ENCODE assay signal across 21 cellular contexts in the genomic region with DNA sequence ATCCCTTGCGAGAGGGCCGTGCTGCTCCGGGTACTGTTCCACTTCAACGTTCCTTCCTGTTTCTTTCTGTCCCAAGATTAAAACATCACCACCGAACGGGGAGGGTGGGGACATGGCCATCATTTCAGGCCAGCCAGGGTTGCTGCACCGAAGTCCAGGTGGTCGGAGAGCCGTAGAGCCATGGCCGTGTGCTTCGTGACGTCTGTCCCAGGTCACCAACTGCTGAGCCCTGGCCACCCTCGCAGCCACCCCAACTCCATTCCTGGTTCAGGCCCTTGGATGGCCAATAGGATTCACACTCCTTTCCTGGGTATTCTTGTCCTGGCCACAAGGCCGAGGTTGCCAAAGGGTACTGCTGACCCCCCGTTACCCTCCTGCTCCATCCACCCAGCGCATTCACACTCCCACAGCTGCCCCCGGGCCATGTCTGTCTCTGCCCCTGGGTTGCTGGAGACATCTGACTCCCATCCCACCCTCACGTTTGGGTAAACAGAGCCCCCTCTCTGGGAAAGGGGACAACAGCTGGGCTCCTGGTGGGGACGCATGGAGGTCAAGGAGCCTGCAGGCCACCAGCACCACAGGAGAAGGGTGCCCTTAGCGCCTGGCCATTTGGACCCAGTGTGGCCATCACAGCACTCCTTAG.
A peak's percentile ranks its signal among the peaks of the same experiment; 100 is the strongest.
DNase-seq lines count a peak whose midpoint lies in the region; ATAC-seq and TF ChIP-seq lines count a peak whose summit lies in the region.
"Had no signal": no experiment of that assay in that cellular context is flagged by ENCODE, and none has a peak within 500 bp of the region (broad histone marks: within the 10 kb centered on the region; RNA-seq: fewer than 3 reads in every experiment).

No MANE protein-coding gene starts in this region.

- H3K36me3 Mint-ChIP-seq in chondrocyte (ENCODE audit: low read depth), result no peaks in the 10 kb centered on the region
- H3K36me3 Mint-ChIP-seq: CD8-positive, alpha-beta T cell had no signal

- H3K27ac ChIP-seq in heart right ventricle, result no peak overlapping the region
- no peak overlapping the region for H3K27ac ChIP-seq in left lung
- no peak overlapping the region for H3K27ac ChIP-seq in sigmoid colon
- H3K27ac ChIP-seq: A549, BLaER1 had no signal

- intact Hi-C loops in Right ventricle myocardium inferior (cut with DNase I), result no loop called here
- intact Hi-C loops in heart right ventricle (cut with DNase I), result no loop called here
- intact Hi-C loops in left lung (cut with DNase I), result no loop called here
- intact Hi-C loops in sigmoid colon (cut with DNase I), result no loop called here

- no peak overlapping the region for H3K4me3 Mint-ChIP-seq in chondrocyte (ENCODE audit: unreplicated experiment)
- H3K4me3 Mint-ChIP-seq: CD8-positive, alpha-beta T cell had no signal

- peaks cover 25% of the 10 kb centered on the region for H3K27me3 Mint-ChIP-seq in chondrocyte (ENCODE audit: low read depth)

- DNase-seq in Right ventricle myocardium inferior (ENCODE audit: missing footprints) (peak; percentile 55), heart right ventricle (no peak), chondrocyte (ENCODE audit: low spot score) (peak; percentile 56), left lung (peak; percentile 17 to 57), sigmoid colon (peak; percentile 41), iPS-NIHi11 (ENCODE audit: low spot score) (no peak)
- DNase-seq: Calu3; CD8-positive, alpha-beta T cell; GF-D8; GOT3; KBM-7; NCI-H187; NCI-H2107; NCI-H510A; NCI-H748 treated with DMSO at 0.1 percent for 48 hours; NK-92 treated with Interleukin-12 subunit alpha and Interleukin-12 subunit beta, amount 100 ng/mL, for 24 hours; SHP77 treated with DMSO at 0.1 percent for 48 hours had no signal

- H3K27ac Mint-ChIP-seq in chondrocyte (ENCODE audit: unreplicated experiment), result no peak overlapping the region
- H3K27ac Mint-ChIP-seq: CD8-positive, alpha-beta T cell had no signal

- no peaks in the 10 kb centered on the region for H3K4me1 Mint-ChIP-seq in chondrocyte (ENCODE audit: low read depth)

- no peak for TF ChIP-seq CTCF in heart right ventricle (IDR thresholded peaks at IDR 0.05)
- TF ChIP-seq CTCF in chondrocyte (IDR thresholded peaks at IDR 0.05), result no peak
- no peak for TF ChIP-seq CTCF in left lung (IDR thresholded peaks at IDR 0.05)
- TF ChIP-seq CTCF in sigmoid colon (IDR thresholded peaks at IDR 0.05), result no peak

- ATAC-seq in Right ventricle myocardium inferior (no peak), heart right ventricle (no peak), left lung (no peak), HG03280 (IDR thresholded peaks at IDR 0.05; ENCODE audit: unreplicated experiment) (no peak), GM18505 (IDR thresholded peaks at IDR 0.05; ENCODE audit: unreplicated experiment) (no peak)
- ATAC-seq: A549; CD8-positive, alpha-beta T cell had no signal

- H3K9me3 Mint-ChIP-seq in chondrocyte (ENCODE audit: low read depth), result no peaks in the 10 kb centered on the region
- H3K9me3 Mint-ChIP-seq: CD8-positive, alpha-beta T cell had no signal

- no peak for TF ChIP-seq EP300 in sigmoid colon (IDR thresholded peaks at IDR 0.05)

- WGBS in heart right ventricle, 2 donors, result 88% methylated on average over 20 of the region's 20 CpGs
- 89 to 90% methylated on average over 20 of the region's 20 CpGs for WGBS in sigmoid colon, 2 donors

- no peaks in the 10 kb centered on the region for H3K4me1 ChIP-seq in heart right ventricle
- no peaks in the 10 kb centered on the region for H3K4me1 ChIP-seq in left lung
- H3K4me1 ChIP-seq in sigmoid colon, result no peaks in the 10 kb centered on the region
- H3K4me1 ChIP-seq: A549 had no signal

- H3K9me3 ChIP-seq in heart right ventricle, result no peaks in the 10 kb centered on the region
- H3K9me3 ChIP-seq in left lung, result no peaks in the 10 kb centered on the region
- H3K9me3 ChIP-seq in sigmoid colon, result no peaks in the 10 kb centered on the region
- H3K9me3 ChIP-seq: A549, BLaER1 had no signal

- H3K27me3 ChIP-seq in heart right ventricle (peaks cover 0 to 55% (median 38%) of the 10 kb centered on the region in 7 donors), left lung (peaks cover 0 to 77% of the 10 kb centered on the region in 2 donors), sigmoid colon (peaks cover 0 to 40% (median 6%) of the 10 kb centered on the region in 3 donors)
- H3K27me3 ChIP-seq: BLaER1 had no signal

- H3K4me3 ChIP-seq in heart right ventricle (no peak overlapping the region), left lung (no peak overlapping the region), sigmoid colon (no peak overlapping the region)
- H3K4me3 ChIP-seq: A549, BLaER1 had no signal

- no peaks in the 10 kb centered on the region for H3K36me3 ChIP-seq in heart right ventricle
- no peaks in the 10 kb centered on the region for H3K36me3 ChIP-seq in left lung
- H3K36me3 ChIP-seq in sigmoid colon, result no peaks in the 10 kb centered on the region
- H3K36me3 ChIP-seq: BLaER1 had no signal

- TF ChIP-seq POLR2A in sigmoid colon (IDR thresholded peaks at IDR 0.05) (no peak), GM18505 (IDR thresholded peaks at IDR 0.05; ENCODE audit: borderline replicate concordance, extremely low read depth, insufficient read depth, insufficient read length) (no peak)

Comparison
In these comparisons a context has a peak if more than half of its experiments do, and no peak if none do; other contexts are left out.
1. DNase-seq: peak in Right ventricle myocardium inferior (single experiment), chondrocyte (single experiment), left lung (2 of 2) and sigmoid colon (single experiment); none in heart right ventricle (0 of 2) and iPS-NIHi11 (single experiment).